ENCODE assay signal across 23 cellular contexts in the genomic region with DNA sequence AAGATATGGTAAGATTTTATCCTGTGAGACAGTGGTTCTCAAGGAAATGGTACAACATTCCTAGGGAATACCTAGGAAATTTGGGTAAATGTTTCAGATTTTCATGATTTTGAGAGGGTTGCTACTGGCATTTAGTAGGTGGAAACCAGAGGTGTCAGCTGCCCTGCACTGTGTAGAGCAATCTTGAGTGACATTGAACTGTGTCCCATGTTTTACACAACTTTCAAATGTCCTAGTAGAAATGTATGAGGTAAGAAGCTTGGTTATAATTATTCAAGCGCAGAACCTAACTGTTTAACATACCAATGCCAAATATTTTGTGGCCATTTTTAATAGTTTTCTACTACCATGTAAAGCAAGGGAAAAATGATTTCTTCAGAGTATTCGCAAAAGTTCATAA.
"Had no signal": no experiment of that assay in that cellular context is flagged by ENCODE, and none has a peak within 500 bp of the region (broad histone marks: within the 10 kb centered on the region; RNA-seq: fewer than 3 reads in every experiment).

No MANE protein-coding gene starts in this region.

- H3K36me3 ChIP-seq: colonic mucosa, esophagus muscularis mucosa, esophagus squamous epithelium, gastrocnemius medialis, heart left ventricle, heart right ventricle had no signal

- H3K27me3 ChIP-seq: colonic mucosa, esophagus muscularis mucosa, esophagus squamous epithelium, foreskin keratinocyte, gastrocnemius medialis, gastroesophageal sphincter, heart left ventricle, heart right ventricle had no signal

- DNase-seq: colonic mucosa; cortex of kidney; dermis blood vessel endothelial cell; dorsolateral prefrontal cortex; effector CD4-positive, alpha-beta T cell; effector CD8-positive, alpha-beta T cell; effector memory CD4-positive, alpha-beta T cell; effector memory CD8-positive, alpha-beta T cell; endodermal cell; erythroblast; esophagus squamous epithelium; foreskin fibroblast; foreskin keratinocyte; foreskin melanocyte; gastrocnemius medialis; glutamatergic neuron; head of caudate nucleus; heart left ventricle; heart right ventricle had no signal

- H3K4me3 ChIP-seq: colonic mucosa, coronary artery, dorsolateral prefrontal cortex, esophagus squamous epithelium, heart left ventricle, heart right ventricle had no signal

- ATAC-seq: effector memory CD8-positive, alpha-beta T cell; esophagus mucosa; gastroesophageal sphincter; heart left ventricle; heart right ventricle had no signal

- H3K4me1 ChIP-seq: colonic mucosa, heart right ventricle had no signal

- H3K9me3 ChIP-seq: colonic mucosa, esophagus muscularis mucosa, esophagus squamous epithelium, gastrocnemius medialis, gastroesophageal sphincter, heart left ventricle, heart right ventricle had no signal

- H3K27ac ChIP-seq: colonic mucosa, coronary artery, dorsolateral prefrontal cortex, gastroesophageal sphincter, heart left ventricle, heart right ventricle had no signal
